9 cellular contexts compared by ENCODE assay signal in the genomic region with DNA sequence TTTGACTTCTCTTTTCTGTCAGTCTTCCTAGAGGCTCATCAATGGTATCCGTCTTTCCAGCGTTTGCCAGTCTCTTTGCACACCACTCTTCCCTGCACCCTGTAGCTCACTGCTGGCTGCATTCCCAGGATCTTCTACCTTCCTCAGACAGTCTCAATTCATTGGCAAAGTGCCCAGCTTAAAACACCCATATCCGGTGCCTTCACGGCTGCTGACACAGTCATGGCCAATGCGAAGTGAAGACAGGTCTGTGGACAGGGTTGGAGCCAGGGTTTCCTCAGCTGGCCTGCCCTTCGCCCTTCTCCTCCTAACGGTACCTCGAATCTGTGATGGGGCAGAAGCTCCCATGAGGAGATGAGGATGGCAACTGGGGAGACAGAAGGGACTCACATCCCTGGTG. TPM values are rescaled to one million over a fixed set of nuclear protein-coding genes. Genes with fewer than 3 reads are reported as not detected.
A peak's percentile ranks its signal among the peaks of the same experiment; 100 is the strongest.
DNase-seq lines count a peak whose midpoint lies in the region; ATAC-seq, FAIRE-seq and TF ChIP-seq lines count a peak whose summit lies in the region.
"Had no signal": no experiment of that assay in that cellular context is flagged by ENCODE, and none has a peak within 500 bp of the region (broad histone marks: within the 10 kb centered on the region; RNA-seq: fewer than 3 reads in every experiment).

No MANE protein-coding gene starts in this region.

- POLR2A ChIA-PET in H1 (lab: Charles Lee; ENCODE audit: partially characterized antibody) (interaction anchor here (1.2 to 1.7 kb wide), 3 partner anchors 9 to 64 kb away, joined by 3 to 4 read pairs (median 4); no protein-coding TSS in a partner anchor), WTC11 (lab: Charles Lee) (no interaction called here)

- 97% methylated on average over 8 of the region's 8 CpGs; no CpG with 5 or more reads in 1 of the 2 experiments for WGBS in H1 (ENCODE audit: extremely low coverage in 1 of 2, insufficient coverage in 1 of 2, insufficient read length in 1 of 2, insufficient replicate concordance in 2 of 2, low coverage in 1 of 2, low lambda C conversion rate in 2 of 2, missing lambda C conversion rate in 1 of 2), 2 experiments

- H3K4me1 Mint-ChIP-seq in WTC11: no peaks in the 10 kb centered on the region

- no peak overlapping the region for H2BK5ac ChIP-seq in H1 (ENCODE audit: low read depth, low read length)

- no peak overlapping the region for H3K18ac ChIP-seq in H1 (ENCODE audit: extremely low read depth, low read length)

- FAIRE-seq in H1 (lab: Jason Lieb, UNC): no peak

- H2BK20ac ChIP-seq in H1 (ENCODE audit: low read length): no peak overlapping the region

- H4K20me1 ChIP-seq in H1 (replicated peaks in 1 of 2; ENCODE audit: control insufficient read depth in 1 of 2, insufficient read depth in 2 of 2, low read length in 2 of 2): peaks cover 0 to 1% of the 10 kb centered on the region in 2 experiments

- no peak overlapping the region for H3K27ac Mint-ChIP-seq in WTC11

- no peak overlapping the region for H4K91ac ChIP-seq in H1 (replicated peaks; ENCODE audit: insufficient read length, low read length)

- TF ChIP-seq CTCF in H1 (IDR thresholded peaks at IDR 0.05; ENCODE audit: control extremely low read depth in 1 of 3, insufficient read depth in 1 of 3, low read depth in 1 of 3, low read length in 3 of 3) (no peak), WTC11 (IDR thresholded peaks at IDR 0.05) (no peak)

- no peak overlapping the region for H3K9ac ChIP-seq in H1 (replicated peaks in 1 of 4; ENCODE audit: extremely low read depth in 1 of 4, low read depth in 3 of 4, low read length in 3 of 4)

- ATAC-seq in WTC11: no peak
- ATAC-seq in GM18502 (IDR thresholded peaks at IDR 0.05; ENCODE audit: poor library complexity, unreplicated experiment): no peak
- ATAC-seq in HG03354 (IDR thresholded peaks at IDR 0.05; ENCODE audit: poor library complexity, severe bottlenecking, unreplicated experiment): no peak

- peaks cover under 1 to 2% of the 10 kb centered on the region in 2 experiments; a peak in 2 of 4 replicates for H3K9me3 ChIP-seq in H1 (ENCODE audit: insufficient read depth in 2 of 2, low read depth in 1 of 2, low read length in 1 of 2)
- H3K9me3 ChIP-seq: ovary had no signal

- no peak for TF ChIP-seq EP300 in H1 (IDR thresholded peaks at IDR 0.05; ENCODE audit: borderline replicate concordance in 1 of 2, low read depth in 2 of 2, low read length in 2 of 2)

- no peak overlapping the region for H3K4ac ChIP-seq in H1 (replicated peaks; ENCODE audit: insufficient read length, low read depth, low read length)

- no peak overlapping the region for H3K14ac ChIP-seq in H1 (ENCODE audit: insufficient read length)

- no peaks in the 10 kb centered on the region for H3K79me2 ChIP-seq in H1 (ENCODE audit: control insufficient read depth in 1 of 2, insufficient read depth in 2 of 2, low read length in 2 of 2)

- H3K36me3 ChIP-seq in H1 (ENCODE audit: control insufficient read depth in 2 of 4, insufficient read depth in 4 of 4, low read length in 3 of 4): peaks cover 0 to 11% (median 6%) of the 10 kb centered on the region in 4 experiments; a peak in 5 of 8 replicates
- H3K36me3 ChIP-seq: ovary had no signal

- H3K23ac ChIP-seq in H1 (ENCODE audit: insufficient read length): no peak overlapping the region

- H3K36me3 Mint-ChIP-seq in WTC11: peaks cover 22% of the 10 kb centered on the region

- no peak for TF ChIP-seq RAD21 in H1 (IDR thresholded peaks at IDR 0.05 in 1 of 2, conservative IDR thresholded peaks at IDR 0.05 in 1 of 2; ENCODE audit: low read depth in 2 of 2, low read length in 2 of 2)

- peak overlapping the region; percentile 17; the same call in 1 of the 2 replicates for H2BK12ac ChIP-seq in H1 (ENCODE audit: low read depth, low read length)

- H3K4me2 ChIP-seq in H1 (ENCODE audit: insufficient read depth in 1 of 2, low read depth in 2 of 2, low read length in 2 of 2): no peak overlapping the region

- no peak overlapping the region for H2BK15ac ChIP-seq in H1 (ENCODE audit: low read length)

- CTCF ChIA-PET in H1 (lab: Charles Lee; ENCODE audit: partially characterized antibody): interaction anchor here (0.8 to 4.2 kb wide), 10 partner anchors 10 to 210 kb away, joined by 3 to 28 read pairs (median 6); no protein-coding TSS in a partner anchor
- CTCF ChIA-PET in WTC11 (lab: Charles Lee): interaction anchor here (0.8 to 2.2 kb wide), 5 partner anchors 10 to 85 kb away, joined by 3 to 13 read pairs (median 5); no protein-coding TSS in a partner anchor

- H3K27me3 ChIP-seq in H1 (replicated peaks in 1 of 4; ENCODE audit: control insufficient read depth in 3 of 4, extremely low read depth in 1 of 4, insufficient read depth in 3 of 4, low read length in 3 of 4): no peaks in the 10 kb centered on the region; a peak in 1 of 7 replicates
- H3K27me3 ChIP-seq: ovary had no signal

- H3K27ac ChIP-seq in H1 (ENCODE audit: low read depth, low read length): no peak overlapping the region
- H3K27ac ChIP-seq: ovary had no signal

- H2AK5ac ChIP-seq in H1 (ENCODE audit: low read depth, low read length): no peak overlapping the region

- H3K56ac ChIP-seq in H1 (replicated peaks; ENCODE audit: insufficient read length, low read depth, low read length): no peak overlapping the region

- no peak overlapping the region for H3K4me3 ChIP-seq in H1 (ENCODE audit: extremely low read depth in 1 of 4, insufficient read depth in 2 of 4, low read depth in 3 of 4, low read length in 4 of 4)
- H3K4me3 ChIP-seq in skeletal muscle cell (ENCODE audit: low read depth, low read length): no peak overlapping the region
- H3K4me3 ChIP-seq: ovary had no signal

- DNase-seq in HK-2 (ENCODE audit: unreplicated experiment) (peak; percentile 61), NCI-H69 (lab: John Stamatoyannopoulos, UW) (peak; percentile 95), H1 (ENCODE audit: low read depth in 1 of 2, low spot score in 2 of 2) (no peak), skeletal muscle cell (ENCODE audit: low read depth) (peak; percentile 48), WTC11 (ENCODE audit: low spot score) (no peak)
- DNase-seq: NK-92 treated with Interleukin-12 subunit alpha and Interleukin-12 subunit beta, amount 100 ng/mL, for 24 hours had no signal

- H3K4me1 ChIP-seq in H1 (replicated peaks in 1 of 4; ENCODE audit: control insufficient read depth in 3 of 4, insufficient read depth in 4 of 4, low read length in 3 of 4): peaks cover 0 to 3% (median 1%) of the 10 kb centered on the region in 4 experiments; a peak in 2 of 7 replicates

- H4K8ac ChIP-seq in H1 (ENCODE audit: extremely low read depth, insufficient read depth, low read length): no peak overlapping the region; the same call in 1 of the 2 replicates

- no peaks in the 10 kb centered on the region for H3K23me2 ChIP-seq in H1 (ENCODE audit: low read depth, low read length)

- H2BK120ac ChIP-seq in H1 (replicated peaks; ENCODE audit: low read depth, low read length): no peak overlapping the region

- no peaks in the 10 kb centered on the region for H3K27me3 Mint-ChIP-seq in WTC11 (ENCODE audit: low read depth)

- H3K9me3 Mint-ChIP-seq in WTC11: peaks cover 16% of the 10 kb centered on the region

- no peak for TF ChIP-seq POLR2A in H1 (IDR thresholded peaks at IDR 0.05; ENCODE audit: control extremely low read depth in 1 of 2, low read depth in 2 of 2, low read length in 2 of 2)

- no peak overlapping the region for H2AFZ ChIP-seq in H1 (ENCODE audit: low read length)

- no peak overlapping the region for H3K4me3 Mint-ChIP-seq in WTC11

- no peak overlapping the region for H4K5ac ChIP-seq in H1 (ENCODE audit: insufficient read length, low read depth, low read length)

- no peaks in the 10 kb centered on the region for H3K79me1 ChIP-seq in H1 (ENCODE audit: low read depth, low read length)

TF ChIP-seq in H1, 55 proteins besides CTCF, POLR2A, EP300 and RAD21 (continues in another document):
- no peak for TF ChIP-seq TBP (IDR thresholded peaks at IDR 0.05; ENCODE audit: low read depth, low read length)
- TF ChIP-seq EZH2 (IDR thresholded peaks at IDR 0.05; ENCODE audit: low read depth, low read length, severe bottlenecking): no peak
- no peak for TF ChIP-seq RFX5 (IDR thresholded peaks at IDR 0.05; ENCODE audit: borderline replicate concordance, low read depth, low read length)
- no peak for TF ChIP-seq HDAC2 (IDR thresholded peaks at IDR 0.05; ENCODE audit: borderline replicate concordance in 1 of 2, low read depth in 2 of 2, low read length in 2 of 2)
- TF ChIP-seq SIN3A (conservative IDR thresholded peaks at IDR 0.05 in 1 of 2, IDR thresholded peaks at IDR 0.05 in 1 of 2; ENCODE audit: low read depth in 1 of 2, low read length in 2 of 2): no peak

RNA-seq across cellular contexts. Expression of a gene that starts 36.1 kb away (rescaled TPM):
- total RNA-seq in H1 (2021; fragmentation: NEBNext Ultra II Directional; extraction: Animal tissue kit (Norgen Biotek cat#: 25700)): 0.21 and 1.5 TPM in 2 replicates
- 0.57 and 1.9 TPM in 2 replicates for polyA plus RNA-seq in H1 (2011; rRNA removed)
- 0.89 TPM for polyA plus RNA-seq in H1 (2011; cell fraction: cytosol; rRNA removed)
- 3.4 TPM for polyA plus RNA-seq in H1 (2011; cell fraction: nucleus; rRNA removed)
- polyA plus RNA-seq in H1 (2012, experiment 1 of 2): 0.27 to 1.1 TPM (median 0.67 TPM) in 4 replicates
- polyA plus RNA-seq in H1 (2012, experiment 2 of 2): 0.54 TPM
- polyA plus RNA-seq in H1 (2013, experiment 1 of 2): 0.63 TPM
- polyA plus RNA-seq in H1 (2013, experiment 2 of 2): 0.79 TPM
- polyA minus RNA-seq in H1 (2011; rRNA and poly(A)+ RNA removed): 0.73 and 0.88 TPM in 2 replicates
- polyA minus RNA-seq in H1 (2011; cell fraction: cytosol; rRNA and poly(A)+ RNA removed): not detected
- 2.3 TPM for polyA minus RNA-seq in H1 (2011; cell fraction: nucleus; rRNA and poly(A)+ RNA removed)
- 4.0 to 12.0 TPM (median 5.6 TPM) in 3 replicates for total RNA-seq in WTC11 (2021)

RNA-seq across cellular contexts. Expression of a gene that starts 50.4 kb away (rescaled TPM):
- total RNA-seq in H1 (2021; fragmentation: NEBNext Ultra II Directional; extraction: Animal tissue kit (Norgen Biotek cat#: 25700)): not detected in 2 replicates
- polyA plus RNA-seq in H1 (2011; rRNA removed): 0.06 TPM in 1 of 2 replicates, not detected in the other
- polyA plus RNA-seq in H1 (2011; cell fraction: cytosol; rRNA removed): 0.10 TPM
- not detected for polyA plus RNA-seq in H1 (2011; cell fraction: nucleus; rRNA removed)
- 0.19 to 0.27 TPM in 2 of 4 replicates, not detected in the others for polyA plus RNA-seq in H1 (2012, experiment 1 of 2)
- polyA plus RNA-seq in H1 (2012, experiment 2 of 2): 0.33 TPM
- 0.08 TPM for polyA plus RNA-seq in H1 (2013, experiment 1 of 2)
- polyA plus RNA-seq in H1 (2013, experiment 2 of 2): not detected
- not detected in 2 replicates for polyA minus RNA-seq in H1 (2011; rRNA and poly(A)+ RNA removed)
- polyA minus RNA-seq in H1 (2011; cell fraction: cytosol; rRNA and poly(A)+ RNA removed): not detected
- polyA minus RNA-seq in H1 (2011; cell fraction: nucleus; rRNA and poly(A)+ RNA removed): not detected
- total RNA-seq in WTC11 (2021): 0.31 TPM in 1 of 3 replicates, not detected in the others

Comparison
In these comparisons a context has a peak if more than half of its experiments do, and no peak if none do; other contexts are left out.
1. DNase-seq: peak in HK-2 (single experiment), NCI-H69 (single experiment) and skeletal muscle cell (single experiment); none in H1 (0 of 2) and WTC11 (single experiment).